ENCODE assay signal across 7 cellular contexts in genomic region chr1:202508863-202509262, GRCh38.
DNase-seq lines count a peak whose midpoint lies in the region; ATAC-seq, FAIRE-seq and TF ChIP-seq lines count a peak whose summit lies in the region.
"Not testable (repeated sequence)": the region's sequence is repeated elsewhere in the genome, so short reads cannot be mapped to it uniquely, and the experiment has no call there.

No MANE protein-coding gene starts in this region.

- peak overlapping the region; percentile 13 for H3K27ac Mint-ChIP-seq in progenitor cell of endocrine pancreas

- H4K20me1 ChIP-seq in GM12878 (ENCODE audit: control insufficient read depth, insufficient read depth): not testable (repeated sequence)

- WGBS in GM12878 (ENCODE audit: insufficient coverage, insufficient replicate concordance, low lambda C conversion rate, missing lambda C conversion rate): 61% methylated on average over 6 of the region's 6 CpGs
- WGBS in liver: 51% methylated on average over 6 of the region's 6 CpGs

- not testable (repeated sequence) for H3K4me1 ChIP-seq in GM12878 (ENCODE audit: control insufficient read depth, insufficient read depth, low read length); liver (ENCODE audit: control insufficient read depth in 4 of 4, insufficient read depth in 4 of 4, low read length in 3 of 4)
- H3K4me1 ChIP-seq in cardiac muscle cell (ENCODE audit: low read depth): peaks cover 18% of the 10 kb centered on the region
- peaks cover 0 to 43% (median 12%) of the 10 kb centered on the region in 4 donors for H3K4me1 ChIP-seq in tibial artery

- not testable (repeated sequence) for TF ChIP-seq CTCF in LNCaP clone FGC (IDR thresholded peaks at IDR 0.05; ENCODE audit: control insufficient read depth, extremely low read depth, insufficient read depth); GM12878 (IDR thresholded peaks at IDR 0.05 in 2 of 3, conservative IDR thresholded peaks at IDR 0.05 in 1 of 3; ENCODE audit: control insufficient read depth in 2 of 3, extremely low read depth in 1 of 3, insufficient read depth in 1 of 3, low read depth in 3 of 3, low read length in 3 of 3); cardiac muscle cell (IDR thresholded peaks at IDR 0.05; ENCODE audit: low read depth, low read length); progenitor cell of endocrine pancreas (IDR thresholded peaks at IDR 0.05; ENCODE audit: unreplicated experiment); tibial artery (IDR thresholded peaks at IDR 0.05)
- TF ChIP-seq CTCF in liver (IDR thresholded peaks at IDR 0.05; ENCODE audit: low read depth, low read length, missing input control): peak; percentile 7

- not testable (repeated sequence) for TF ChIP-seq POLR2A in GM12878 (IDR thresholded peaks at IDR 0.05; ENCODE audit: low read depth, low read length)

- not testable (repeated sequence) for H3K36me3 ChIP-seq in GM12878 (ENCODE audit: control insufficient read depth in 2 of 2, insufficient read depth in 2 of 2, low read length in 1 of 2); liver (ENCODE audit: control insufficient read depth in 4 of 4, insufficient read depth in 3 of 4, low read depth in 1 of 4, low read length in 3 of 4); tibial artery
- H3K36me3 ChIP-seq in cardiac muscle cell: peaks cover 54% of the 10 kb centered on the region

- not testable (repeated sequence) for H3K27me3 ChIP-seq in GM12878 (replicated peaks in 1 of 2; ENCODE audit: control insufficient read depth in 2 of 2, insufficient read depth in 2 of 2, low read length in 1 of 2); cardiac muscle cell; liver (ENCODE audit: control insufficient read depth in 4 of 4, insufficient read depth in 4 of 4, low read length in 3 of 4); tibial artery

- not testable (repeated sequence) for FAIRE-seq in GM12878 (lab: Jason Lieb, UNC)

- H3K9me3 Mint-ChIP-seq in progenitor cell of endocrine pancreas (ENCODE audit: low read depth): not testable (repeated sequence)

- not testable (repeated sequence) for H3K4me1 Mint-ChIP-seq in progenitor cell of endocrine pancreas (ENCODE audit: low read depth)

- TF ChIP-seq EP300 in GM12878 (IDR thresholded peaks at IDR 0.05; ENCODE audit: borderline replicate concordance in 1 of 2, control insufficient read depth in 1 of 2, low read depth in 2 of 2, low read length in 2 of 2): not testable (repeated sequence)

- CTCF ChIA-PET in GM12878 (lab: Yijun Ruan, JAX): interaction anchor here (1.2 to 11.4 kb wide), 2 partner anchors 18 to 63 kb away, joined by 3 to 189 read pairs; no protein-coding TSS in a partner anchor

- intact Hi-C loops in GM12878 (cut with micrococcal nuclease; ENCODE audit: unreplicated experiment): not testable (repeated sequence)
- intact Hi-C loops in tibial artery (cut with DNase I; ENCODE audit: low total_unique reads): loop anchor here (5.0 kb wide), 1 partner anchor 33 kb away; no protein-coding TSS in a partner anchor

- not testable (repeated sequence) for ATAC-seq in GM12878

- not testable (repeated sequence) for H3K4me3 Mint-ChIP-seq in progenitor cell of endocrine pancreas (ENCODE audit: low read depth)

- POLR2A ChIA-PET in GM12878 (lab: Charles Lee): not testable (repeated sequence)

- H3K27ac ChIP-seq in GM12878 (ENCODE audit: control insufficient read depth, insufficient read depth): not testable (repeated sequence)
- peak overlapping the region; percentile 94 for H3K27ac ChIP-seq in cardiac muscle cell
- H3K27ac ChIP-seq in liver (ENCODE audit: low read depth in 1 of 2, low read length in 2 of 2): peak overlapping the region in 1 of 2 donors; percentile 20
- peak overlapping the region; percentile 67 to 87 for H3K27ac ChIP-seq in tibial artery

- H3K9ac ChIP-seq in GM12878 (ENCODE audit: control insufficient read depth, insufficient read depth, low read length); liver (ENCODE audit: low read depth in 1 of 2, low read length in 2 of 2): not testable (repeated sequence)

- SMC1A ChIA-PET in GM12878 (lab: Charles Lee; ENCODE audit: uncharacterized antibody, unreplicated experiment): interaction anchor here (1.0 to 11.0 kb wide), 3 partner anchors 13 to 63 kb away, joined by 3 to 173 read pairs (median 3); no protein-coding TSS in a partner anchor

- H3K36me3 Mint-ChIP-seq in progenitor cell of endocrine pancreas (ENCODE audit: insufficient read depth): not testable (repeated sequence)

- not testable (repeated sequence) for H3K9me3 ChIP-seq in GM12878 (replicated peaks; ENCODE audit: control insufficient read depth, insufficient read depth, low read length); cardiac muscle cell (ENCODE audit: low read depth); liver (ENCODE audit: control insufficient read depth in 4 of 4, low read length in 3 of 4); tibial artery

- RAD21 ChIA-PET in GM12878 (lab: Charles Lee; ENCODE audit: unreplicated experiment): not testable (repeated sequence)

- not testable (repeated sequence) for H3K79me2 ChIP-seq in GM12878 (ENCODE audit: control insufficient read depth, insufficient read depth, low read length)

- not testable (repeated sequence) for H3K27me3 Mint-ChIP-seq in progenitor cell of endocrine pancreas

- not testable (repeated sequence) for H2AFZ ChIP-seq in GM12878 (ENCODE audit: control insufficient read depth, low read depth, low read length)

- BruUV-seq in GM12878 (replicated peaks; lab: Mats Ljungman, UMichigan): not testable (repeated sequence)

- DNase-seq in EH (ENCODE audit: low read depth): peak; percentile 26
- DNase-seq in LNCaP clone FGC (ENCODE audit: low read depth): peak; percentile 82
- DNase-seq in GM12878 (ENCODE audit: low read depth, low spot score); cardiac muscle cell (ENCODE audit: low read depth in 1 of 2, low spot score in 1 of 2); progenitor cell of endocrine pancreas (ENCODE audit: low spot score, unreplicated experiment); tibial artery: not testable (repeated sequence)

- in situ Hi-C loops in GM12878 (cut with MboI): not testable (repeated sequence)

- H3K4me2 ChIP-seq in GM12878 (ENCODE audit: control insufficient read depth, insufficient read depth): not testable (repeated sequence)

- not testable (repeated sequence) for H3K4me3 ChIP-seq in LNCaP clone FGC (ENCODE audit: low read depth, low read length); GM12878; cardiac muscle cell; liver (ENCODE audit: low read depth in 1 of 3, low read length in 3 of 3); tibial artery

- TF ChIP-seq RAD21 in GM12878 (IDR thresholded peaks at IDR 0.05; ENCODE audit: insufficient read depth, low read depth, low read length): not testable (repeated sequence)
- TF ChIP-seq RAD21 in liver (IDR thresholded peaks at IDR 0.05): peak; percentile 34 to 36

TF ChIP-seq in liver, 16 proteins besides CTCF, POLR2A, EP300 and RAD21:
- TF ChIP-seq RXRA (IDR thresholded peaks at IDR 0.05) (peak; percentile 27 to 49), SP1 (IDR thresholded peaks at IDR 0.05) (peak; percentile 7), HNF4A (conservative IDR thresholded peaks at IDR 0.05) (peak in 1 of 2 donors; percentile 9)
